In the genomic region with DNA sequence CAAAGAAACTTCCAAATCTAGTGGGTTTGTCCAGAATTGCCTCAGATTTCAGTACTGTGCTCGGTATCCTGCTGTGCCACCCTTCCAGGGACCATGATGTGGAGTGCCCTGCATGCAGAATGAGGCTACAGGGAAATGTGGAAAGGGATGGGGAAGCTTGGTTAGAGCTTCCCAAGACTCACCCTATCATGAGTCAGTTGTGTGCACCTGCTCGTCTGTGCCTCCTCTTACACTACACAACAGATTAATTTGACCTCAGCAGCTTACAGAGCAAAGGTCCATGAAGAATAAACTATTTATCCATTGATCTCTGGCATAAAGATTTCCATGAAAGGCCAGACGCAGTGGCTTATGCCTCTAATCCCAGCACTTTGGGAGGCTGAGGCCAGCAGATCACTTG, we compare ENCODE assay signal across 27 cellular contexts.
"Had no signal": no experiment of that assay in that cellular context is flagged by ENCODE, and none has a peak within 500 bp of the region (broad histone marks: within the 10 kb centered on the region; RNA-seq: fewer than 3 reads in every experiment).

No MANE protein-coding gene starts in this region.

- H3K4me3 Mint-ChIP-seq: activated CD4-positive, alpha-beta T cell treated with anti-CD3 and anti-CD28 coated beads for 36 hours; activated naive CD8-positive, alpha-beta T cell; activated T-cell treated with anti-CD3 and anti-CD28 coated beads, Interleukin-2, amount 50 U/mL, for 24 hours; activated T-cell treated with anti-CD3 and anti-CD28 coated beads, Interleukin-2, amount 50 U/mL, for 72 hours; central memory CD8-positive, alpha-beta T cell; dendritic cell treated with granulocyte-macrophage colony-stimulating factor and Interleukin-4, amounts not matched to agents 40 ng/mL and 50 ng/mL, for 4 days; endodermal cell; T-helper 17 cell; T-helper 2 cell treated with Interferon-gamma antibody and Interleukin-4, amounts not matched to agents 5 μg/mL and 100 μg/mL, for 36 hours had no signal

- H3K27me3 Mint-ChIP-seq: activated CD4-positive, alpha-beta T cell treated with anti-CD3 and anti-CD28 coated beads for 36 hours; activated naive CD8-positive, alpha-beta T cell; activated T-cell treated with anti-CD3 and anti-CD28 coated beads, Interleukin-2, amount 50 U/mL, for 24 hours; central memory CD8-positive, alpha-beta T cell; T-helper 17 cell had no signal

- DNase-seq: activated CD4-positive, alpha-beta T cell treated with anti-CD3 and anti-CD28 coated beads for 36 hours; activated CD4-positive, alpha-beta T cell treated with anti-CD3 and anti-CD28 coated beads, Interleukin-2, amount 50 U/mL, for 1 hour; activated CD4-positive, alpha-beta T cell treated with anti-CD3 and anti-CD28 coated beads, Interleukin-2, amount 50 U/mL, for 48 hours; activated CD4-positive, CD25-positive, alpha-beta regulatory T cell; activated CD4-positive, CD25-positive, alpha-beta regulatory T cell treated with anti-CD3 and anti-CD28 coated beads, Interleukin-2, amount 50 U/mL, for 72 hours; activated CD8-positive, alpha-beta memory T cell treated with anti-CD3 and anti-CD28 coated beads, Interleukin-2, amount 50 U/mL, for 48 hours; activated gamma-delta T cell; activated naive CD4-positive, alpha-beta T cell treated with anti-CD3 and anti-CD28 coated beads, Interleukin-2, amount 50 U/mL, for 16 hours; activated naive CD4-positive, alpha-beta T cell treated with Interleukin-2 at 50 U/mL for 16 hours; activated T-cell treated with anti-CD3 and anti-CD28 coated beads for 4 hours; activated T-cell treated with anti-CD3 and anti-CD28 coated beads, Interleukin-2, amount 50 U/mL, for 24 hours; activated T-cell treated with anti-CD3 and anti-CD28 coated beads, Interleukin-2, amount 50 U/mL, for 72 hours; amniotic stem cell; anterior cingulate cortex; brain microvascular endothelial cell; dorsolateral prefrontal cortex; effector memory CD4-positive, alpha-beta T cell; endodermal cell; foreskin fibroblast; T-helper 1 cell; T-helper 17 cell; T1000 had no signal

- ATAC-seq: activated CD4-positive, alpha-beta T cell treated with anti-CD3 and anti-CD28 coated beads for 36 hours; activated T-cell treated with anti-CD3 and anti-CD28 coated beads, Interleukin-2, amount 50 U/mL, for 72 hours; esophagus mucosa; T-helper 17 cell had no signal

- H3K4me1 Mint-ChIP-seq: central memory CD8-positive, alpha-beta T cell; endodermal cell had no signal

- H3K27ac Mint-ChIP-seq: activated CD4-positive, alpha-beta T cell treated with anti-CD3 and anti-CD28 coated beads for 36 hours; activated naive CD8-positive, alpha-beta T cell; activated T-cell treated with anti-CD3 and anti-CD28 coated beads, Interleukin-2, amount 50 U/mL, for 24 hours; activated T-cell treated with anti-CD3 and anti-CD28 coated beads, Interleukin-2, amount 50 U/mL, for 72 hours; dendritic cell treated with granulocyte-macrophage colony-stimulating factor and Interleukin-4, amounts not matched to agents 40 ng/mL and 50 ng/mL, for 4 days; endodermal cell; T-helper 17 cell; T-helper 2 cell treated with Interferon-gamma antibody and Interleukin-4, amounts not matched to agents 5 μg/mL and 100 μg/mL, for 36 hours had no signal
